19 cellular contexts compared by ENCODE assay signal in genomic region chr2:102110596-102111334, GRCh38. TPM values are rescaled to one million over a fixed set of nuclear protein-coding genes. Genes with fewer than 3 reads are reported as not detected.
DNase-seq lines count a peak whose midpoint lies in the region; ATAC-seq and TF ChIP-seq lines count a peak whose summit lies in the region.
"Had no signal": no experiment of that assay in that cellular context is flagged by ENCODE, and none has a peak within 500 bp of the region (broad histone marks: within the 10 kb centered on the region; RNA-seq: fewer than 3 reads in every experiment).

No MANE protein-coding gene starts in this region.

- peaks cover 6 to 18% of the 10 kb centered on the region in 2 donors for H3K9me3 Mint-ChIP-seq in activated naive CD4-positive, alpha-beta T cell treated with anti-CD3 and anti-CD28 coated beads, Interleukin-2, amount 50 U/mL, for 72 hours
- H3K9me3 Mint-ChIP-seq in activated naive CD4-positive, alpha-beta T cell treated with anti-CD3 and anti-CD28 coated beads for 36 hours, result no peaks in the 10 kb centered on the region
- H3K9me3 Mint-ChIP-seq in activated naive CD8-positive, alpha-beta T cell treated with anti-CD3 and anti-CD28 coated beads, Interleukin-2, amount 50 U/mL, for 24 hours, result peaks cover 6% of the 10 kb centered on the region
- peaks cover 3% of the 10 kb centered on the region for H3K9me3 Mint-ChIP-seq in nephron
- H3K9me3 Mint-ChIP-seq: activated T-helper 2 cell treated with anti-CD3 and anti-CD28 coated beads, Interferon-gamma antibody, Interleukin-2, Interleukin-4, amounts not matched to agents 10 μg/mL and 5 μg/mL and 100 μg/mL, durations not matched to agents 14 hours and 24 hours and 36 hours had no signal

- DNase-seq in activated naive CD4-positive, alpha-beta T cell treated with anti-CD3 and anti-CD28 coated beads, Interleukin-2, amount 50 U/mL, for 72 hours (ENCODE audit: low spot score in 2 of 2), result no peak
- no peak for DNase-seq in activated naive CD4-positive, alpha-beta T cell treated with anti-CD3 and anti-CD28 coated beads for 36 hours
- DNase-seq in activated naive CD8-positive, alpha-beta T cell treated with anti-CD3 and anti-CD28 coated beads, Interleukin-2, amount 50 U/mL, for 24 hours, result no peak
- no peak for DNase-seq in aorta
- DNase-seq in NCI-H345 treated with DMSO at 0.1 percent for 48 hours (lab: John Stamatoyannopoulos, UW; ENCODE audit: unreplicated experiment), result no peak
- no peak for DNase-seq in pons (ENCODE audit: low spot score)
- DNase-seq in cortex of kidney (lab: John Stamatoyannopoulos, UW), result no peak
- DNase-seq: COR-L47; GDM1; heart right ventricle; kidney; midbrain; RPMI8226; small intestine; stimulated activated naive CD4-positive, alpha-beta T cell treated with Interleukin-2 at 50 U/mL for 16 hours; uterus had no signal

- no peak overlapping the region for H3K4me3 Mint-ChIP-seq in activated naive CD4-positive, alpha-beta T cell treated with anti-CD3 and anti-CD28 coated beads for 36 hours
- H3K4me3 Mint-ChIP-seq in activated naive CD8-positive, alpha-beta T cell treated with anti-CD3 and anti-CD28 coated beads, Interleukin-2, amount 50 U/mL, for 24 hours, result no peak overlapping the region
- H3K4me3 Mint-ChIP-seq in nephron, result no peak overlapping the region

- peak overlapping the region in 1 of 2 donors; percentile 63 for H3K27ac Mint-ChIP-seq in activated naive CD4-positive, alpha-beta T cell treated with anti-CD3 and anti-CD28 coated beads, Interleukin-2, amount 50 U/mL, for 72 hours
- no peak overlapping the region for H3K27ac Mint-ChIP-seq in activated naive CD4-positive, alpha-beta T cell treated with anti-CD3 and anti-CD28 coated beads for 36 hours
- no peak overlapping the region for H3K27ac Mint-ChIP-seq in activated naive CD8-positive, alpha-beta T cell treated with anti-CD3 and anti-CD28 coated beads, Interleukin-2, amount 50 U/mL, for 24 hours
- peak overlapping the region; percentile 2 to 78 (median 22) for H3K27ac Mint-ChIP-seq in nephron
- H3K27ac Mint-ChIP-seq: activated T-helper 2 cell treated with anti-CD3 and anti-CD28 coated beads, Interferon-gamma antibody, Interleukin-2, Interleukin-4, amounts not matched to agents 10 μg/mL and 5 μg/mL and 100 μg/mL, durations not matched to agents 14 hours and 24 hours and 36 hours had no signal

- peaks cover 14 to 22% of the 10 kb centered on the region in 2 donors for H3K36me3 Mint-ChIP-seq in activated naive CD4-positive, alpha-beta T cell treated with anti-CD3 and anti-CD28 coated beads, Interleukin-2, amount 50 U/mL, for 72 hours
- H3K36me3 Mint-ChIP-seq in activated naive CD4-positive, alpha-beta T cell treated with anti-CD3 and anti-CD28 coated beads for 36 hours (ENCODE audit: low read depth), result peaks cover 2% of the 10 kb centered on the region
- H3K36me3 Mint-ChIP-seq in activated naive CD8-positive, alpha-beta T cell treated with anti-CD3 and anti-CD28 coated beads, Interleukin-2, amount 50 U/mL, for 24 hours (ENCODE audit: low read depth), result peaks cover 2% of the 10 kb centered on the region
- no peaks in the 10 kb centered on the region for H3K36me3 Mint-ChIP-seq in nephron (ENCODE audit: low read depth)

- ATAC-seq in activated naive CD4-positive, alpha-beta T cell treated with anti-CD3 and anti-CD28 coated beads, Interleukin-2, amount 50 U/mL, for 72 hours, result peak; percentile 38 to 56
- peak; percentile 65 for ATAC-seq in activated naive CD8-positive, alpha-beta T cell treated with anti-CD3 and anti-CD28 coated beads, Interleukin-2, amount 50 U/mL, for 24 hours
- ATAC-seq in aorta (ENCODE audit: low FRiP score), result peak; percentile 42

- CTCF ChIA-PET in activated naive CD4-positive, alpha-beta T cell treated with anti-CD3 and anti-CD28 coated beads for 36 hours (lab: Charles Lee), result no interaction called here

- no peaks in the 10 kb centered on the region for H3K9me3 ChIP-seq in aorta (ENCODE audit: control insufficient read depth, low read length)
- H3K9me3 ChIP-seq: esophagus muscularis mucosa, heart right ventricle, uterus had no signal

- H3K4me1 ChIP-seq in aorta (ENCODE audit: control insufficient read depth in 1 of 2, insufficient read depth in 2 of 2, low read length in 2 of 2), result no peaks in the 10 kb centered on the region
- H3K4me1 ChIP-seq: uterus had no signal

- intact Hi-C loops in activated naive CD4-positive, alpha-beta T cell treated with anti-CD3 and anti-CD28 coated beads for 36 hours (cut with micrococcal nuclease), result no loop called here
- intact Hi-C loops in aorta (cut with DNase I), result no loop called here

- H3K27me3 Mint-ChIP-seq in activated naive CD4-positive, alpha-beta T cell treated with anti-CD3 and anti-CD28 coated beads for 36 hours (ENCODE audit: low read depth), result no peaks in the 10 kb centered on the region
- H3K27me3 Mint-ChIP-seq in activated naive CD8-positive, alpha-beta T cell treated with anti-CD3 and anti-CD28 coated beads, Interleukin-2, amount 50 U/mL, for 24 hours, result peaks cover 8% of the 10 kb centered on the region
- H3K27me3 Mint-ChIP-seq in nephron (ENCODE audit: low read depth), result peaks cover 6% of the 10 kb centered on the region

- no peak for TF ChIP-seq CTCF in nephron (IDR thresholded peaks at IDR 0.05; ENCODE audit: unreplicated experiment in 3 of 3)

- H3K27ac ChIP-seq in aorta (ENCODE audit: low read depth in 1 of 2, low read length in 2 of 2), result no peak overlapping the region
- H3K27ac ChIP-seq: esophagus muscularis mucosa, heart right ventricle, uterus had no signal

- no peak overlapping the region for H3K4me3 ChIP-seq in aorta (ENCODE audit: low read length in 2 of 2)
- H3K4me3 ChIP-seq: esophagus muscularis mucosa, heart right ventricle, uterus had no signal

- H3K36me3 ChIP-seq in aorta (ENCODE audit: control insufficient read depth in 1 of 2, insufficient read depth in 2 of 2, low read length in 1 of 2), result peaks cover 0 to 2% of the 10 kb centered on the region in 2 donors
- H3K36me3 ChIP-seq: esophagus muscularis mucosa, uterus had no signal

- WGBS in aorta, 2 donors, result 11 to 23% methylated on average over 13 of the region's 13 CpGs

- H3K4me1 Mint-ChIP-seq in activated naive CD4-positive, alpha-beta T cell treated with anti-CD3 and anti-CD28 coated beads for 36 hours (ENCODE audit: low read depth), result peaks cover 48% of the 10 kb centered on the region
- H3K4me1 Mint-ChIP-seq in activated naive CD8-positive, alpha-beta T cell treated with anti-CD3 and anti-CD28 coated beads, Interleukin-2, amount 50 U/mL, for 24 hours, result peaks cover 42% of the 10 kb centered on the region
- peaks cover 50% of the 10 kb centered on the region for H3K4me1 Mint-ChIP-seq in nephron

- no peaks in the 10 kb centered on the region for H3K27me3 ChIP-seq in aorta (ENCODE audit: control insufficient read depth in 1 of 2, insufficient read depth in 2 of 2, low read length in 1 of 2)
- H3K27me3 ChIP-seq: esophagus muscularis mucosa, heart right ventricle, uterus had no signal

RNA-seq across cellular contexts. Expression of gene IL1R1, which starts 31.8 kb away (rescaled TPM):
- total RNA-seq in activated naive CD4-positive, alpha-beta T cell treated with anti-CD3 and anti-CD28 coated beads, Interleukin-2, amount 50 U/mL, for 72 hours, result 1 to 10 TPM; 6.8 to 6.9 TPM
- total RNA-seq in activated naive CD4-positive, alpha-beta T cell treated with anti-CD3 and anti-CD28 coated beads for 36 hours, result 1 to 10 TPM; 5.7 to 6.7 TPM
- 100 to 1,000 TPM; 135 to 155 TPM for total RNA-seq in aorta
- polyA plus RNA-seq in aorta, result 10 to 100 TPM; 47.0 to 49.6 TPM

Comparison
In these comparisons a context has a peak if more than half of its experiments do, and no peak if none do; other contexts are left out.
1. H3K27ac Mint-ChIP-seq: peak in nephron (3 of 3); none in activated naive CD4-positive, alpha-beta T cell treated with anti-CD3 and anti-CD28 coated beads for 36 hours (single experiment) and activated naive CD8-positive, alpha-beta T cell treated with anti-CD3 and anti-CD28 coated beads, Interleukin-2, amount 50 U/mL, for 24 hours (single experiment).
2. RNA of gene IL1R1, which starts 31.8 kb away (total RNA-seq): 135 to 155 TPM in aorta; 6.8 to 6.9 TPM in activated naive CD4-positive, alpha-beta T cell treated with anti-CD3 and anti-CD28 coated beads, Interleukin-2, amount 50 U/mL, for 72 hours and 5.7 to 6.7 TPM in activated naive CD4-positive, alpha-beta T cell treated with anti-CD3 and anti-CD28 coated beads for 36 hours; every median in the first group is over 10 times any median in the second.
3. Peak in every context shown above with its lines, with median percentiles within 50 percentile points of each other: ATAC-seq.